In genomic region chr1:46062651-46063319, GRCh38 we compare ENCODE assay signal across 1 cellular context.
TF ChIP-seq lines count a peak whose summit lies in the region.

No MANE protein-coding gene starts in this region.

TF ChIP-seq in WTC11, 78 proteins besides CTCF, POLR2A, EP300 and RAD21 (continued from another document):
- TF ChIP-seq MAX (CRISPR knock-in tag; IDR thresholded peaks at IDR 0.05), result no peak
- TF ChIP-seq ERG (CRISPR knock-in tag; IDR thresholded peaks at IDR 0.05), result no peak
- no peak for TF ChIP-seq GABPB1 (CRISPR knock-in tag; IDR thresholded peaks at IDR 0.05)
